ENCODE assay signal across 22 cellular contexts in the genomic region with DNA sequence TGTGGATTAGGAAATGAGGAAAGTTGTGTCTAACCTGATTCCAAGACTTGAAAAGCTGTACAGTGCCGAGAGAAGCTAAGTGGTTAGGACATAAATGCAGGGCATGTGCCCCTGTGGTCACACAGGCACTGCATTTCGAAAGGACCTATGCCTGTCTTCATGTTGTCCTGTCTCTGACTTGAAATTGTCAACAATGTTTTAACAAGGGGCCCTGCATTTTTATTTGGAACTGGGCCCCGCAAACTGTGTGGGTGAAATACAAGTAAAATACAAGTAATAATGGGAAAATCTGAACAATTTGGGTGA.
"Had no signal": no experiment of that assay in that cellular context is flagged by ENCODE, and none has a peak within 500 bp of the region (broad histone marks: within the 10 kb centered on the region; RNA-seq: fewer than 3 reads in every experiment).

No MANE protein-coding gene starts in this region.

- H3K4me3 ChIP-seq: MG63 had no signal

- H3K27ac ChIP-seq: RWPE1 had no signal

- H3K9ac ChIP-seq: SK-N-SH had no signal

- H3K27me3 ChIP-seq: MG63 had no signal

- DNase-seq: IMR-90, Karpas-422, KG1, MG63, NCI-H1092, NCI-H1105 treated with DMSO at 0.1 percent for 48 hours, NCI-H1436, NCI-H187, NCI-H2029, NCI-H2081 treated with DMSO at 0.1 percent for 48 hours, NCI-H2171, NCI-H226, NCI-H446, NCI-H510A, NCI-H524 treated with DMSO at 0.1 percent for 48 hours, NCI-H69, NCI-H774, SHP77, SK-N-SH had no signal

- H3K9me3 ChIP-seq: MG63, SK-N-SH had no signal

- ATAC-seq: HepG2, Panc1 had no signal

- H3K4me2 ChIP-seq: SK-N-SH had no signal

- H3K36me3 ChIP-seq: MG63 had no signal
